Comparison of ENCODE assay signal across 1 cellular context in genomic region chr16:20929804-20930683, GRCh38.
A peak's percentile ranks its signal among the peaks of the same experiment; 100 is the strongest.
TF ChIP-seq lines count a peak whose summit lies in the region.
"Not testable (repeated sequence)": the region's sequence is repeated elsewhere in the genome, so short reads cannot be mapped to it uniquely, and the experiment has no call there.

No MANE protein-coding gene starts in this region.

TF ChIP-seq in K562, 482 proteins besides CTCF, POLR2A, EP300 and RAD21:
- TF ChIP-seq MEF2A (IDR thresholded peaks at IDR 0.05; ENCODE audit: control insufficient read depth, low read depth, low read length) (peak; percentile 84), MEIS2 (IDR thresholded peaks at IDR 0.05; ENCODE audit: partially characterized antibody) (peak; percentile 30), MEF2D (tag; conservative IDR thresholded peaks at IDR 0.05; ENCODE audit: low read depth) (peak; percentile 93), JUN (IDR thresholded peaks at IDR 0.05; ENCODE audit: borderline replicate concordance, low read depth, low read length) (peak; percentile 58; the same call in 1 of the 2 replicates), BACH1 (tag; IDR thresholded peaks at IDR 0.05) (0 out of 2 replicates have a peak, but pooled peaks have one; percentile 28), TBP (optimal IDR thresholded peaks at IDR 0.05; ENCODE audit: low read depth, low read length) (peak; percentile 49), HLTF (IDR thresholded peaks at IDR 0.05) (peak; percentile 32; the same call in 1 of the 2 replicates), ATF1 (tag; IDR thresholded peaks at IDR 0.05) (peak; percentile 37; the same call in 1 of the 2 replicates), ATF3 (IDR thresholded peaks at IDR 0.05) (peak; percentile 86), NR2C2 (tag; IDR thresholded peaks at IDR 0.05) (peak; percentile 63; the same call in 1 of the 2 replicates), ARID1B (IDR thresholded peaks at IDR 0.05) (peak; percentile 34; the same call in 1 of the 2 replicates), ATF7 (IDR thresholded peaks at IDR 0.05) (peak; percentile 86), HMBOX1 (IDR thresholded peaks at IDR 0.05) (0 out of 2 replicates have a peak, but pooled peaks have one; percentile 29), SOX6 (IDR thresholded peaks at IDR 0.05) (0 out of 2 replicates have a peak, but pooled peaks have one; percentile 28), SMARCA5 (IDR thresholded peaks at IDR 0.05) (0 out of 2 replicates have a peak, but pooled peaks have one; percentile 47), JUND (IDR thresholded peaks at IDR 0.05; ENCODE audit: borderline replicate concordance, low read depth, low read length) (peak; percentile 82; the same call in 1 of the 2 replicates), JUND (tag; IDR thresholded peaks at IDR 0.05; ENCODE audit: borderline replicate concordance, low read depth, low read length) (peak; percentile 81; the same call in 1 of the 3 replicates), POLR2H (tag; IDR thresholded peaks at IDR 0.05; ENCODE audit: low read depth) (peak; percentile 58; the same call in 1 of the 2 replicates)
- not testable (repeated sequence) for TF ChIP-seq JUN (CRISPR knock-in tag; IDR thresholded peaks at IDR 0.05; ENCODE audit: borderline replicate concordance); ATF1 (CRISPR knock-in tag; IDR thresholded peaks at IDR 0.05); ATF3 (CRISPR knock-in tag; conservative IDR thresholded peaks at IDR 0.05); NR2C2 (CRISPR knock-in tag; IDR thresholded peaks at IDR 0.05)
TF ChIP-seq in K562: peak in this region for 17; not testable (repeated sequence) for 465.
